ENCODE assay signal across 21 cellular contexts in the genomic region with DNA sequence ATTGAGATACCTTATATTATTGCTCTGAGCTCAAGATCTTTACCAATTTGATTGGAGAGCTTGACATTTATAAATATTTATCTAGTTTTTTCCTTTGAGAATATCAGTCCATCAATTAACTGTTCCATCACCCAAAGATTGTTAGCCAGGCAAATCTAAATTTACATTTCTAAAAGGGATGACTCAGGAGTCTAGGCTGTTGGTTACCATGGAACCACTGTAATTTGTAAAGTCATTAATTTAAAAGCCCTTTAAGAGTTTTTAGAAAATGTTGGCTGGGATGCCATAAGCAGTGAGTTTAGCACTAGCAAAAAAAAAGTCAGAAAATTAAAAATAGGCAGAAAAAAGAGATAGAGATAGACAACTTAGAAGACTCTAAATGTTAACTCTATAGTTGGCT. TPM values are rescaled to one million over a fixed set of nuclear protein-coding genes. Genes with fewer than 3 reads are reported as not detected.
"Had no signal": no experiment of that assay in that cellular context is flagged by ENCODE, and none has a peak within 500 bp of the region (broad histone marks: within the 10 kb centered on the region; RNA-seq: fewer than 3 reads in every experiment).

No MANE protein-coding gene starts in this region.

- H3K27me3 ChIP-seq: gastroesophageal sphincter, neural progenitor cell, ovary, upper lobe of right lung had no signal

- ATAC-seq: activated CD8-positive, alpha-beta T cell treated with anti-CD3 and anti-CD28 coated beads for 36 hours; activated T-cell treated with anti-CD3 and anti-CD28 coated beads, Interleukin-2, amount 50 U/mL, for 4 hours; gastroesophageal sphincter; heart right ventricle; upper lobe of right lung; WTC11 had no signal

- H3K9ac ChIP-seq: neural progenitor cell had no signal

- H3K27ac Mint-ChIP-seq: activated CD8-positive, alpha-beta T cell treated with anti-CD3 and anti-CD28 coated beads for 36 hours; activated naive CD4-positive, alpha-beta T cell treated with anti-CD3 and anti-CD28 coated beads, Interleukin-2, amount 50 U/mL, for 24 hours; naive B cell; neural progenitor cell had no signal

- H3K4me3 ChIP-seq: esophagus squamous epithelium, gastroesophageal sphincter, heart right ventricle, neural progenitor cell, ovary, thoracic aorta, upper lobe of right lung had no signal

- H3K4me2 ChIP-seq: neural progenitor cell had no signal

- DNase-seq: activated CD4-positive, alpha-beta T cell treated with anti-CD3 and anti-CD28 coated beads for 4 hours; activated CD8-positive, alpha-beta T cell treated with anti-CD3 and anti-CD28 coated beads for 36 hours; activated effector memory CD4-positive, alpha-beta T cell treated with anti-CD3 and anti-CD28 coated beads, Interleukin-2, amount 50 U/mL, for 16 hours; activated T-cell treated with anti-CD3 and anti-CD28 coated beads, Interleukin-2, amount 50 U/mL, for 4 hours; esophagus squamous epithelium; heart right ventricle; islet precursor cell; naive B cell; ovary; stimulated activated CD4-positive, alpha-beta T cell treated with anti-CD3 and anti-CD28 coated beads, Interleukin-1b, Interleukin-23, amount 100 ng/mL, for 48 hours; T-helper 2 cell; upper lobe of right lung had no signal

- H3K27me3 Mint-ChIP-seq: activated naive CD4-positive, alpha-beta T cell treated with anti-CD3 and anti-CD28 coated beads, Interleukin-2, amount 50 U/mL, for 24 hours had no signal

- H3K27ac ChIP-seq: esophagus squamous epithelium, gastroesophageal sphincter, heart right ventricle, neural progenitor cell, ovary, thoracic aorta, upper lobe of right lung had no signal

- H3K4me3 Mint-ChIP-seq: activated CD8-positive, alpha-beta T cell treated with anti-CD3 and anti-CD28 coated beads for 36 hours; activated naive CD4-positive, alpha-beta T cell treated with anti-CD3 and anti-CD28 coated beads, Interleukin-2, amount 50 U/mL, for 24 hours; activated T-cell treated with anti-CD3 and anti-CD28 coated beads, Interleukin-2, amount 50 U/mL, for 4 hours; naive B cell; neural progenitor cell; WTC11 had no signal

- H2AFZ ChIP-seq: neural progenitor cell had no signal

- H3K36me3 ChIP-seq: esophagus squamous epithelium, gastroesophageal sphincter, heart right ventricle, neural progenitor cell, ovary, thoracic aorta, upper lobe of right lung had no signal

- H3K9me3 ChIP-seq: esophagus squamous epithelium, ovary, thoracic aorta had no signal

- H3K4me1 ChIP-seq: gastroesophageal sphincter, heart right ventricle, neural progenitor cell, upper lobe of right lung had no signal

- H3K36me3 Mint-ChIP-seq: neural progenitor cell had no signal

- H3K4me1 Mint-ChIP-seq: activated naive CD4-positive, alpha-beta T cell treated with anti-CD3 and anti-CD28 coated beads, Interleukin-2, amount 50 U/mL, for 24 hours; naive B cell had no signal

- FAIRE-seq: colon had no signal

RNA-seq across cellular contexts. Expression of a gene that starts 19.5 kb away (rescaled TPM):
- total RNA-seq: lung microvascular endothelial cell had no signal

RNA-seq across cellular contexts. Expression of a gene that starts 41.4 kb away (rescaled TPM):
- total RNA-seq: activated CD8-positive, alpha-beta T cell treated with anti-CD3 and anti-CD28 coated beads for 36 hours; activated T-cell treated with anti-CD3 and anti-CD28 coated beads, Interleukin-2, amount 50 U/mL, for 4 hours; cardiac septum; esophagus squamous epithelium; gastroesophageal sphincter; heart right ventricle; lung microvascular endothelial cell; ovary; thoracic aorta; upper lobe of right lung; WTC11 had no signal
- polyA plus RNA-seq: heart right ventricle, ovary had no signal

RNA-seq across cellular contexts. Expression of a gene that starts 44.7 kb away (rescaled TPM):
- total RNA-seq: activated CD8-positive, alpha-beta T cell treated with anti-CD3 and anti-CD28 coated beads for 36 hours; activated T-cell treated with anti-CD3 and anti-CD28 coated beads, Interleukin-2, amount 50 U/mL, for 4 hours; cardiac septum; esophagus squamous epithelium; gastroesophageal sphincter; heart right ventricle; lung microvascular endothelial cell; mononuclear cell; ovary; thoracic aorta; upper lobe of right lung had no signal
- polyA plus RNA-seq: heart right ventricle, ovary had no signal
